2 cellular contexts compared by ENCODE assay signal in genomic region chr1:231107600-231108326, GRCh38.
TF ChIP-seq lines count a peak whose summit lies in the region.

No MANE protein-coding gene starts in this region.

TF ChIP-seq in GM23338, 12 proteins besides CTCF, POLR2A, EP300 and RAD21 (continued from another document):
- TF ChIP-seq ZNF462 (CRISPR knock-in tag; IDR thresholded peaks at IDR 0.05) (no peak), NANOG (IDR thresholded peaks at IDR 0.05; ENCODE audit: borderline replicate concordance) (no peak), ZNF331 (CRISPR knock-in tag; IDR thresholded peaks at IDR 0.05; ENCODE audit: low read depth) (no peak), REST (IDR thresholded peaks at IDR 0.05; ENCODE audit: unreplicated experiment) (no peak), EZH2 (IDR thresholded peaks at IDR 0.05; ENCODE audit: low read depth, unreplicated experiment) (no peak)

TF ChIP-seq in WTC11, 78 proteins besides CTCF, POLR2A, EP300 and RAD21 (continued from another document):
- TF ChIP-seq CDX4 (CRISPR knock-in tag; IDR thresholded peaks at IDR 0.05; ENCODE audit: borderline replicate concordance) = no peak
- TF ChIP-seq ZNF317 (CRISPR knock-in tag; IDR thresholded peaks at IDR 0.05; ENCODE audit: borderline replicate concordance, low read depth) = no peak
- TF ChIP-seq ATF6 (CRISPR knock-in tag; IDR thresholded peaks at IDR 0.05) = no peak
- TF ChIP-seq OVOL2 (CRISPR knock-in tag; IDR thresholded peaks at IDR 0.05; ENCODE audit: borderline replicate concordance) = no peak
- no peak for TF ChIP-seq HMGXB4 (CRISPR knock-in tag; IDR thresholded peaks at IDR 0.05)
- no peak for TF ChIP-seq ERG (CRISPR knock-in tag; IDR thresholded peaks at IDR 0.05)
- TF ChIP-seq FOXJ3 (CRISPR knock-in tag; IDR thresholded peaks at IDR 0.05; ENCODE audit: borderline replicate concordance) = no peak
